8 cellular contexts compared by ENCODE assay signal in the genomic region with DNA sequence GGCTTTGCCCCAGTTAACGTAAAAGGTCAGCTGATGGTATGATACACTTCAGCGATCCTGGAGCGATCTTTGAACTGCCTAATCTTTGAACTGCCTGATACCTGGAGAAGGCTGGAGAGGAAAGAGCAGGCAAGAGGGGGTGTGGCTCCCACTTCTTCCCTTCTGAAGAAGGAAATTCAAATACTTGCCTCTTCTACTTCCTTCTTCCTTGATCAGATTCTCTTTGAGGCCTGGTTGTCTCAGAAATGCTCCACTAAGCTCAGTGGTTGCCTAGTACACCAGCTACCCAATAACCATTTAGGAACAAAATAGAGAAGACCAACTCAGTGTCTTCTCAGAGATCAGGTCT. TPM values are rescaled to one million over a fixed set of nuclear protein-coding genes. Genes with fewer than 3 reads are reported as not detected.
DNase-seq lines count a peak whose midpoint lies in the region; ATAC-seq and TF ChIP-seq lines count a peak whose summit lies in the region.

No MANE protein-coding gene starts in this region.

- POLR2A ChIA-PET in activated CD8-positive, alpha-beta T cell treated with anti-CD3 and anti-CD28 coated beads for 36 hours (lab: Charles Lee) = interaction anchor here (0.6 to 7.6 kb wide), 28 partner anchors 9 to 291 kb away, joined by 3 to 124 read pairs (median 6); partner anchors contain the start of genes HNRNPLL and SRSF7

- intact Hi-C loops in activated CD8-positive, alpha-beta T cell treated with anti-CD3 and anti-CD28 coated beads for 36 hours (cut with micrococcal nuclease) = loop anchor here (2.0 to 5.0 kb wide), 2 partner anchors 41 to 64 kb away; partner anchors contain the start of gene HNRNPLL
- intact Hi-C loops in left ventricle myocardium superior (cut with micrococcal nuclease) (no loop called here), sciatic nerve (cut with DNase I) (no loop called here)

- H3K27ac Mint-ChIP-seq in activated CD8-positive, alpha-beta T cell treated with anti-CD3 and anti-CD28 coated beads for 36 hours = peak overlapping the region; percentile 98

- peaks cover 63% of the 10 kb centered on the region for H3K4me1 Mint-ChIP-seq in activated CD8-positive, alpha-beta T cell treated with anti-CD3 and anti-CD28 coated beads for 36 hours (ENCODE audit: low read depth)

- peak; percentile 19 for DNase-seq in activated CD8-positive, alpha-beta T cell treated with anti-CD3 and anti-CD28 coated beads for 36 hours
- no peak for DNase-seq in left ventricle myocardium superior
- no peak for DNase-seq in sciatic nerve (ENCODE audit: low spot score)
- no peak for DNase-seq in NCI-H526 treated with DMSO at 0.1 percent for 48 hours (lab: John Stamatoyannopoulos, UW)
- no peak for DNase-seq in mesenteric fat pad (ENCODE audit: low spot score)

- no peaks in the 10 kb centered on the region for H3K27me3 Mint-ChIP-seq in activated CD8-positive, alpha-beta T cell treated with anti-CD3 and anti-CD28 coated beads for 36 hours

- peaks cover 27% of the 10 kb centered on the region for H3K36me3 Mint-ChIP-seq in activated CD8-positive, alpha-beta T cell treated with anti-CD3 and anti-CD28 coated beads for 36 hours (ENCODE audit: low read depth)

- H3K9me3 Mint-ChIP-seq in activated CD8-positive, alpha-beta T cell treated with anti-CD3 and anti-CD28 coated beads for 36 hours = no peaks in the 10 kb centered on the region

- CTCF ChIA-PET in activated CD8-positive, alpha-beta T cell treated with anti-CD3 and anti-CD28 coated beads for 36 hours (lab: Charles Lee) = interaction anchor here (1.3 to 5.1 kb wide), 8 partner anchors 11 to 85 kb away, joined by 3 to 89 read pairs (median 14); partner anchors contain the start of gene HNRNPLL

- H3K4me3 Mint-ChIP-seq in activated CD8-positive, alpha-beta T cell treated with anti-CD3 and anti-CD28 coated beads for 36 hours = peak overlapping the region; percentile 79

- TF ChIP-seq CTCF in activated CD8-positive, alpha-beta T cell treated with anti-CD3 and anti-CD28 coated beads for 36 hours (IDR thresholded peaks at IDR 0.05) = no peak

- ATAC-seq in GM18520 (IDR thresholded peaks at IDR 0.05; ENCODE audit: unreplicated experiment) (peak; percentile 6), HG03196 (IDR thresholded peaks at IDR 0.05; ENCODE audit: unreplicated experiment) (peak; percentile 11), left ventricle myocardium superior (peak; percentile 33), sciatic nerve (peak; percentile 40), GM21737 (IDR thresholded peaks at IDR 0.05; ENCODE audit: unreplicated experiment) (no peak)
- ATAC-seq in activated CD8-positive, alpha-beta T cell treated with anti-CD3 and anti-CD28 coated beads for 36 hours = peak; percentile 26

RNA-seq across cellular contexts. Expression of gene GALM, which starts 0.6 kb away (rescaled TPM):
- 10 to 100 TPM; 38.3 to 40.6 TPM for total RNA-seq in activated CD8-positive, alpha-beta T cell treated with anti-CD3 and anti-CD28 coated beads for 36 hours
- total RNA-seq in left ventricle myocardium superior (16.9 TPM), sciatic nerve (14.6 TPM), mesenteric fat pad (16.3 TPM)
